21 cellular contexts compared by ENCODE assay signal in genomic region chr22:37068859-37069258, GRCh38. TPM values are rescaled to one million over a fixed set of nuclear protein-coding genes. Genes with fewer than 3 reads are reported as not detected.
DNase-seq lines count a peak whose midpoint lies in the region; TF ChIP-seq lines count a peak whose summit lies in the region.
"Had no signal": no experiment of that assay in that cellular context is flagged by ENCODE, and none has a peak within 500 bp of the region (broad histone marks: within the 10 kb centered on the region; RNA-seq: fewer than 3 reads in every experiment).

No MANE protein-coding gene starts in this region.

- no peaks in the 10 kb centered on the region for H3K9me3 Mint-ChIP-seq in progenitor cell of endocrine pancreas (ENCODE audit: low read depth)
- H3K9me3 Mint-ChIP-seq: activated T-helper 2 cell treated with anti-CD3 and anti-CD28 coated beads, Interferon-gamma antibody, Interleukin-2, Interleukin-4, amounts not matched to agents 10 μg/mL and 5 μg/mL and 100 μg/mL, durations not matched to agents 14 hours and 24 hours and 36 hours; neural crest cell had no signal

- no peak overlapping the region for H3K27ac Mint-ChIP-seq in progenitor cell of endocrine pancreas
- H3K27ac Mint-ChIP-seq: activated T-helper 2 cell treated with anti-CD3 and anti-CD28 coated beads, Interferon-gamma antibody, Interleukin-2, Interleukin-4, amounts not matched to agents 10 μg/mL and 5 μg/mL and 100 μg/mL, durations not matched to agents 14 hours and 24 hours and 36 hours had no signal

- no peaks in the 10 kb centered on the region; the same call in 1 of the 2 replicates for H3K27me3 ChIP-seq in SJCRH30

- H3K4me3 ChIP-seq in SJCRH30: no peak overlapping the region

- H3K4me3 Mint-ChIP-seq in progenitor cell of endocrine pancreas (ENCODE audit: low read depth): no peak overlapping the region

- DNase-seq in NCI-H82 (lab: John Stamatoyannopoulos, UW) (peak; percentile 57), NCI-H82 treated with DMSO at 0.1 percent for 48 hours (lab: John Stamatoyannopoulos, UW; ENCODE audit: unreplicated experiment) (no peak), NCI-H69 (lab: John Stamatoyannopoulos, UW) (peak; percentile 14), iPS DF 19.7 (ENCODE audit: low read depth, low spot score) (peak; percentile 50), progenitor cell of endocrine pancreas (ENCODE audit: low spot score, unreplicated experiment) (peak; percentile 26), Ammon's horn (ENCODE audit: low spot score) (no peak), SJCRH30 (no peak), inferior parietal cortex (ENCODE audit: extremely low spot score) (no peak)
- DNase-seq: activated CD4-positive, CD25-positive, alpha-beta regulatory T cell; C1 segment of cervical spinal cord; dermis blood vessel endothelial cell; erythroblast; NCI-H2107; NCI-H524 treated with DMSO at 0.1 percent for 48 hours; PC-3; stimulated activated CD4-positive, alpha-beta T cell treated with anti-CD3 and anti-CD28 coated beads, Interleukin-12 subunit alpha, Interleukin-12 subunit beta, amount 100 ng/mL, for 4 hours; T-helper 2 cell had no signal

- no peaks in the 10 kb centered on the region for H3K36me3 Mint-ChIP-seq in progenitor cell of endocrine pancreas (ENCODE audit: insufficient read depth)

- H3K27me3 Mint-ChIP-seq in progenitor cell of endocrine pancreas: peaks cover 27% of the 10 kb centered on the region

- no peaks in the 10 kb centered on the region for H3K9me3 ChIP-seq in SJCRH30 (replicated peaks)

- no peaks in the 10 kb centered on the region for H3K36me3 ChIP-seq in SJCRH30

- H3K4me1 Mint-ChIP-seq in progenitor cell of endocrine pancreas (ENCODE audit: low read depth): peaks cover 3% of the 10 kb centered on the region
- H3K4me1 Mint-ChIP-seq: neural crest cell had no signal

- H3K4me1 ChIP-seq in SJCRH30: no peaks in the 10 kb centered on the region

- no peak for TF ChIP-seq CTCF in progenitor cell of endocrine pancreas (IDR thresholded peaks at IDR 0.05; ENCODE audit: unreplicated experiment)

- H3K27ac ChIP-seq in SJCRH30: no peak overlapping the region
- H3K27ac ChIP-seq: KMS-11 had no signal

RNA-seq across cellular contexts. Expression of gene KCTD17, which starts 17.3 kb away (rescaled TPM):
- total RNA-seq in progenitor cell of endocrine pancreas: 37.3 and 38.8 TPM in 2 replicates
- 12.5 and 14.1 TPM in 2 replicates for total RNA-seq in SJCRH30 (2014; rRNA removed; shearing (Covaris generic))

RNA-seq across cellular contexts. Expression of gene TMPRSS6, which starts 40.7 kb away (rescaled TPM):
- total RNA-seq in progenitor cell of endocrine pancreas: 12.6 and 16.4 TPM in 2 replicates
- total RNA-seq in SJCRH30 (2014; rRNA removed; shearing (Covaris generic)): not detected in 2 replicates
- total RNA-seq: dermis blood vessel endothelial cell, glomerular endothelial cell, neural crest cell had no signal

RNA-seq across cellular contexts. Expression of gene MPST, which starts 49.3 kb away (rescaled TPM):
- total RNA-seq in progenitor cell of endocrine pancreas: 98.2 and 101 TPM in 2 replicates
- total RNA-seq in SJCRH30 (2014; rRNA removed; shearing (Covaris generic)): 58.7 and 59.8 TPM in 2 replicates

RNA-seq across cellular contexts. Expression of gene TST, which starts 49.6 kb away (rescaled TPM):
- total RNA-seq in progenitor cell of endocrine pancreas: 41.9 and 44.5 TPM in 2 replicates
- total RNA-seq in SJCRH30 (2014; rRNA removed; shearing (Covaris generic)): 5.4 and 5.7 TPM in 2 replicates

Comparison
In these comparisons a context has a peak if more than half of its experiments do, and no peak if none do; other contexts are left out.
1. DNase-seq: peak in NCI-H82 (single experiment), NCI-H69 (single experiment), iPS DF 19.7 (single experiment) and progenitor cell of endocrine pancreas (single experiment); none in NCI-H82 treated with DMSO at 0.1 percent for 48 hours (single experiment), Ammon's horn (single experiment), SJCRH30 (0 of 2) and inferior parietal cortex (single experiment).
2. RNA of gene TMPRSS6, which starts 40.7 kb away (total RNA-seq): 12.6 to 16.4 TPM in progenitor cell of endocrine pancreas; not detected in SJCRH30; every median in the first group is over 10 times any median in the second.